ENCODE assay signal across 8 cellular contexts in genomic region chr11:17979770-17980371, GRCh38. TPM values are rescaled to one million over a fixed set of nuclear protein-coding genes. Genes with fewer than 3 reads are reported as not detected.
DNase-seq lines count a peak whose midpoint lies in the region; ATAC-seq, FAIRE-seq and TF ChIP-seq lines count a peak whose summit lies in the region.

No MANE protein-coding gene starts in this region.

- DNase-seq in GM19239 (ENCODE audit: insufficient read length, low spot score): peak; percentile 41
- DNase-seq in NCI-H446 treated with DMSO at 0.1 percent for 48 hours (lab: John Stamatoyannopoulos, UW): peak; percentile 4
- peak; percentile 10 for DNase-seq in activated T-cell treated with anti-CD3 and anti-CD28 coated beads for 4 hours
- peak; percentile 14 for DNase-seq in fibroblast of villous mesenchyme (ENCODE audit: low read depth)
- peak in 2 of 5 donors; percentile 15 to 25 for DNase-seq in ovary
- DNase-seq in T1000 (lab: John Stamatoyannopoulos, UW): no peak

- intact Hi-C loops in ovary (cut with DNase I): loop anchor here (5.0 to 10.0 kb wide), 3 partner anchors 248 to 385 kb away; partner anchors contain the start of gene KCNC1 (in 3 of the 4)

- ATAC-seq in HG02938 (IDR thresholded peaks at IDR 0.05; ENCODE audit: unreplicated experiment): no peak

- H3K27ac ChIP-seq in C4-2B: no peak overlapping the region
- no peak overlapping the region for H3K27ac ChIP-seq in ovary

- H3K4me1 ChIP-seq in ovary (ENCODE audit: insufficient read depth): no peaks in the 10 kb centered on the region

- no peaks in the 10 kb centered on the region for H3K36me3 ChIP-seq in ovary

- H3K4me3 ChIP-seq in fibroblast of villous mesenchyme (ENCODE audit: low read depth, low read length) (no peak overlapping the region), ovary (no peak overlapping the region)

- TF ChIP-seq POLR2A in ovary (IDR thresholded peaks at IDR 0.05): no peak

- peak; percentile 88 for TF ChIP-seq CTCF in C4-2B (conservative IDR thresholded peaks at IDR 0.05)
- peak; percentile 94 for TF ChIP-seq CTCF in fibroblast of villous mesenchyme (IDR thresholded peaks at IDR 0.05; ENCODE audit: insufficient read depth, low read depth, low read length)
- peak; percentile 52 to 72 (median 69) for TF ChIP-seq CTCF in ovary (IDR thresholded peaks at IDR 0.05)

- WGBS in ovary, 3 donors: 38 to 39% (median 39%) methylated on average over 7 of the region's 7 CpGs

- peak; percentile 88 for FAIRE-seq in GM19239 (lab: Jason Lieb, UNC)

- no peaks in the 10 kb centered on the region for H3K9me3 ChIP-seq in ovary

- TF ChIP-seq EP300 in ovary (IDR thresholded peaks at IDR 0.05): no peak

- no peaks in the 10 kb centered on the region for H3K27me3 ChIP-seq in ovary

RNA-seq across cellular contexts. Expression of gene SERGEF, which starts 33.0 kb away (rescaled TPM):
- total RNA-seq in fibroblast of villous mesenchyme (21.2 and 25.4 TPM in 2 replicates), ovary (10 to 100 TPM; 42.0 to 76.3 (median 62.2) TPM)
- polyA plus RNA-seq in ovary: 10 to 100 TPM; 47.8 to 59.7 TPM
